ENCODE assay signal across 29 cellular contexts in the genomic region with DNA sequence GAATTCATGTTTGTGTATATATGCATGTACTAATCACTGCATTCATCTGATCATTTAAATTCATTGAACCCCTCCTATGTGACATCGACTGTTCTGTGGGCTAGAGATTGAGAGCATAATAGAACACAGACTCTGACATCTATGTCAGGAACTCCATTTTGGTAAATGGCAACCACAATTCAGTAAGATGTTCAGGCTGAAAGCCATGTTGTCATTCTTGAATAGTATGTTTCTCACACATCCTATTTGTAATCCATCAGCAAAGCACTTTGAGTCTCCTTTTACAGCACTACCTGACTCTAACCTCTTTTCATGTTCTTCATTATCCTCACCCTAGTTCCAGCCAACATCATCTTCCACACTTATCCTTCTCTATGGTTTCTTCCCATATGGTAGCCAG.
"Had no signal": no experiment of that assay in that cellular context is flagged by ENCODE, and none has a peak within 500 bp of the region (broad histone marks: within the 10 kb centered on the region; RNA-seq: fewer than 3 reads in every experiment).

No MANE protein-coding gene starts in this region.

- H3K36me3 Mint-ChIP-seq: stimulated activated effector memory CD8-positive, alpha-beta T cell treated with anti-CD3 and anti-CD28 coated beads, Interleukin-12 subunit alpha, Interleukin-12 subunit beta, amount 100 ng/mL, for 72 hours; stimulated activated memory B cell treated with anti-CD40 and anti-IgM and Interleukin-4, amounts not matched to agents 10 μg/mL and 1 μg/mL and 100 μg/mL, for 72 hours; stimulated activated naive B cell treated with anti-CD40 and anti-IgM and Interleukin-4, amounts not matched to agents 10 μg/mL and 1 μg/mL and 100 μg/mL, for 72 hours; type B pancreatic cell had no signal

- DNase-seq: stimulated activated CD4-positive, alpha-beta T cell treated with anti-CD3 and anti-CD28 coated beads, Interleukin-2, amount 100 ng/mL, for 48 hours; stimulated activated CD4-positive, alpha-beta T cell treated with anti-CD3 and anti-CD28 coated beads, Interleukin-4, amount 100 ng/mL, for 1 hour; stimulated activated CD4-positive, alpha-beta T cell treated with anti-CD3 and anti-CD28 coated beads, Interleukin-4, amount 100 ng/mL, for 24 hours; stimulated activated CD4-positive, alpha-beta T cell treated with anti-CD3 and anti-CD28 coated beads, Interleukin-4, amount 100 ng/mL, for 4 hours; stimulated activated CD8-positive, alpha-beta memory T cell treated with anti-CD3 and anti-CD28 coated beads, Interleukin-4, amount 100 ng/mL, for 48 hours; stimulated activated naive B cell treated with anti-CD40 and anti-IgM and Interleukin-4, amounts not matched to agents 10 μg/mL and 1 μg/mL and 100 μg/mL, for 72 hours; stimulated activated naive CD4-positive, alpha-beta T cell; stimulated activated naive CD4-positive, alpha-beta T cell treated with Interleukin-2 at 50 U/mL for 16 hours; stimulated activated naive CD8-positive, alpha-beta T cell treated with anti-CD3 and anti-CD28 coated beads, Interleukin-15, amount 100 ng/mL, for 72 hours; stimulated activated naive CD8-positive, alpha-beta T cell treated with anti-CD3 and anti-CD28 coated beads, Interleukin-15, Interleukin-2, amounts not matched to agents 100 U/mL and 50 U/mL, for 24 hours; stomach; substantia nigra; testis; thyroid gland; tibial artery; transverse colon; trophoblast cell; upper lobe of left lung; upper lobe of right lung; uterus had no signal

- H3K4me3 Mint-ChIP-seq: stimulated activated effector memory CD8-positive, alpha-beta T cell treated with anti-CD3 and anti-CD28 coated beads, Interleukin-12 subunit alpha, Interleukin-12 subunit beta, amount 100 ng/mL, for 72 hours; stimulated activated memory B cell treated with anti-CD40 and anti-IgM and Interleukin-4, amounts not matched to agents 10 μg/mL and 1 μg/mL and 100 μg/mL, for 72 hours; stimulated activated naive B cell treated with anti-CD40 and anti-IgM and Interleukin-4, amounts not matched to agents 10 μg/mL and 1 μg/mL and 100 μg/mL, for 72 hours; stimulated activated naive CD8-positive, alpha-beta T cell treated with anti-CD3 and anti-CD28 coated beads, Interleukin-15, amount 100 ng/mL, for 72 hours; stimulated activated naive CD8-positive, alpha-beta T cell treated with anti-CD3 and anti-CD28 coated beads, Interleukin-15, Interleukin-2, amounts not matched to agents 100 ng/mL and 50 ng/mL, for 24 hours; type B pancreatic cell had no signal

- H3K27ac ChIP-seq: stomach, suprapubic skin, testis, thoracic aorta, thyroid gland, tibial artery, tibial nerve, transverse colon, upper lobe of left lung, upper lobe of right lung, uterus, vagina had no signal

- H3K27ac Mint-ChIP-seq: stimulated activated effector memory CD8-positive, alpha-beta T cell treated with anti-CD3 and anti-CD28 coated beads, Interleukin-12 subunit alpha, Interleukin-12 subunit beta, amount 100 ng/mL, for 72 hours; stimulated activated memory B cell treated with anti-CD40 and anti-IgM and Interleukin-4, amounts not matched to agents 10 μg/mL and 1 μg/mL and 100 μg/mL, for 72 hours; stimulated activated naive B cell treated with anti-CD40 and anti-IgM and Interleukin-4, amounts not matched to agents 10 μg/mL and 1 μg/mL and 100 μg/mL, for 72 hours; stimulated activated naive CD8-positive, alpha-beta T cell treated with anti-CD3 and anti-CD28 coated beads, Interleukin-15, amount 100 ng/mL, for 72 hours; stimulated activated naive CD8-positive, alpha-beta T cell treated with anti-CD3 and anti-CD28 coated beads, Interleukin-15, Interleukin-2, amounts not matched to agents 100 ng/mL and 50 ng/mL, for 24 hours; type B pancreatic cell had no signal

- H3K27me3 ChIP-seq: stomach, suprapubic skin, testis, thyroid gland, tibial artery, tibial nerve, transverse colon, upper lobe of left lung, upper lobe of right lung, uterus, vagina had no signal

- FAIRE-seq: urothelium cell line had no signal

- H3K9me3 ChIP-seq: stomach, suprapubic skin, testis, thoracic aorta, thyroid gland, tibial artery, tibial nerve, transverse colon, upper lobe of left lung, upper lobe of right lung, uterus, vagina had no signal

- H3K36me3 ChIP-seq: stomach, suprapubic skin, thoracic aorta, thyroid gland, tibial artery, tibial nerve, transverse colon, upper lobe of left lung, upper lobe of right lung, uterus, vagina had no signal

- H3K4me3 ChIP-seq: stomach, suprapubic skin, testis, thoracic aorta, thyroid gland, tibial artery, tibial nerve, transverse colon, upper lobe of left lung, upper lobe of right lung, uterus, vagina had no signal

- H3K4me1 Mint-ChIP-seq: stimulated activated effector memory CD8-positive, alpha-beta T cell treated with anti-CD3 and anti-CD28 coated beads, Interleukin-12 subunit alpha, Interleukin-12 subunit beta, amount 100 ng/mL, for 72 hours; stimulated activated memory B cell treated with anti-CD40 and anti-IgM and Interleukin-4, amounts not matched to agents 10 μg/mL and 1 μg/mL and 100 μg/mL, for 72 hours; stimulated activated naive B cell treated with anti-CD40 and anti-IgM and Interleukin-4, amounts not matched to agents 10 μg/mL and 1 μg/mL and 100 μg/mL, for 72 hours; stimulated activated naive CD8-positive, alpha-beta T cell treated with anti-CD3 and anti-CD28 coated beads, Interleukin-15, amount 100 ng/mL, for 72 hours had no signal

- ATAC-seq: stimulated activated effector memory CD8-positive, alpha-beta T cell treated with anti-CD3 and anti-CD28 coated beads, Interleukin-12 subunit alpha, Interleukin-12 subunit beta, amount 100 ng/mL, for 72 hours; stimulated activated memory B cell treated with anti-CD40 and anti-IgM and Interleukin-4, amounts not matched to agents 10 μg/mL and 1 μg/mL and 100 μg/mL, for 72 hours; stimulated activated naive B cell treated with anti-CD40 and anti-IgM and Interleukin-4, amounts not matched to agents 10 μg/mL and 1 μg/mL and 100 μg/mL, for 72 hours; stimulated activated naive CD8-positive, alpha-beta T cell treated with anti-CD3 and anti-CD28 coated beads, Interleukin-15, amount 100 ng/mL, for 72 hours; stimulated activated naive CD8-positive, alpha-beta T cell treated with anti-CD3 and anti-CD28 coated beads, Interleukin-15, Interleukin-2, amounts not matched to agents 100 U/mL and 50 U/mL, for 24 hours; upper lobe of right lung had no signal

- H3K4me1 ChIP-seq: suprapubic skin, testis, tibial artery, tibial nerve, transverse colon, upper lobe of left lung, upper lobe of right lung, uterus, vagina had no signal

- H3K9me3 Mint-ChIP-seq: stimulated activated effector memory CD8-positive, alpha-beta T cell treated with anti-CD3 and anti-CD28 coated beads, Interleukin-12 subunit alpha, Interleukin-12 subunit beta, amount 100 ng/mL, for 72 hours; stimulated activated memory B cell treated with anti-CD40 and anti-IgM and Interleukin-4, amounts not matched to agents 10 μg/mL and 1 μg/mL and 100 μg/mL, for 72 hours; stimulated activated naive B cell treated with anti-CD40 and anti-IgM and Interleukin-4, amounts not matched to agents 10 μg/mL and 1 μg/mL and 100 μg/mL, for 72 hours; stimulated activated naive CD8-positive, alpha-beta T cell treated with anti-CD3 and anti-CD28 coated beads, Interleukin-15, Interleukin-2, amounts not matched to agents 100 ng/mL and 50 ng/mL, for 24 hours; type B pancreatic cell had no signal
